28 cellular contexts compared by ENCODE assay signal in the genomic region with DNA sequence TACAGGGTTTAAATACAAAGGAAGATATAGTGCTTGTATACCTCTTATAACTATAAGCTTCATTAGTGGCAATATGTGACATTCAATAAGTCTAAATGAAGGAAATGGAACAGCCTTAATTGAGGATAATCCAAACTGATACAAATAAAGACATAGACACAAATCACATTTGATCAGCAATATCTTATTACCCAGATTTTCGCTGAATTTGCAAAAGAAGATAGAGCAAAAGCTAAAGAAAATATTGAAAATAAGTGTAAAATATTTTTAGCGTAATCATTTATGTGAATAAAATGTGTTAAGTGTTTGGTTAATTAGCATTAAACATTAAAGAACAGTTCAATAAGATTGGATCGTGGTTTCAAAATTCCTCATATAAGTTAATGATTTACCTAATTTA. TPM values are rescaled to one million over a fixed set of nuclear protein-coding genes. Genes with fewer than 3 reads are reported as not detected.
A peak's percentile ranks its signal among the peaks of the same experiment; 100 is the strongest.
DNase-seq lines count a peak whose midpoint lies in the region; ATAC-seq, FAIRE-seq and TF ChIP-seq lines count a peak whose summit lies in the region.
"Had no signal": no experiment of that assay in that cellular context is flagged by ENCODE, and none has a peak within 500 bp of the region (broad histone marks: within the 10 kb centered on the region; RNA-seq: fewer than 3 reads in every experiment).

No MANE protein-coding gene starts in this region.

- no peak overlapping the region for H3K4me3 ChIP-seq in HepG2 (replicated peaks in 1 of 3; ENCODE audit: insufficient read depth in 1 of 3, low read depth in 2 of 3, low read length in 3 of 3)
- H3K4me3 ChIP-seq in right lobe of liver, result no peak overlapping the region
- H3K4me3 ChIP-seq in astrocyte (ENCODE audit: insufficient read depth, low read depth, low read length), result no peak overlapping the region
- H3K4me3 ChIP-seq in small intestine (ENCODE audit: low read depth in 1 of 2, low read length in 2 of 2), result no peak overlapping the region
- H3K4me3 ChIP-seq: BLaER1, GM12878 had no signal

- no peak for TF ChIP-seq POLR2A in HepG2 (IDR thresholded peaks at IDR 0.05; ENCODE audit: insufficient read depth in 1 of 2, low read depth in 2 of 2, low read length in 2 of 2)
- no peak for TF ChIP-seq POLR2A in right lobe of liver (IDR thresholded peaks at IDR 0.05)

- no peak for DNase-seq in HepG2 (ENCODE audit: low spot score)
- no peak for DNase-seq in right lobe of liver
- DNase-seq in astrocyte (ENCODE audit: low read depth), result no peak
- DNase-seq in frontal cortex (ENCODE audit: low spot score in 2 of 2), result no peak
- DNase-seq in small intestine, result no peak
- DNase-seq in NCI-H2081 treated with DMSO at 0.1 percent for 48 hours (lab: John Stamatoyannopoulos, UW), result no peak
- no peak for DNase-seq in activated naive CD4-positive, alpha-beta T cell treated with anti-CD3 and anti-CD28 coated beads, Interleukin-2, amount 10 ng/mL, durations not matched to agents 7 days and 5 days
- DNase-seq: ACHN; BE2C; C1 segment of cervical spinal cord; CD4-positive, alpha-beta memory T cell; CD4-positive, CD25-positive, alpha-beta regulatory T cell; CD8-positive, alpha-beta memory T cell; COR-L47; DMS 273 treated with DMSO at 0.1 percent for 48 hours; DMS153; DMS53; DMS79; DND-41; EL; GDM1 had no signal

- no peak overlapping the region for H3K27ac Mint-ChIP-seq in astrocyte (ENCODE audit: unreplicated experiment)
- H3K27ac Mint-ChIP-seq in activated naive CD4-positive, alpha-beta T cell treated with anti-CD3 and anti-CD28 coated beads, Interleukin-2, amount 10 ng/mL, durations not matched to agents 7 days and 5 days, result no peak overlapping the region
- H3K27ac Mint-ChIP-seq: CD14-positive monocyte; CD4-positive, alpha-beta memory T cell; CD4-positive, CD25-positive, alpha-beta regulatory T cell; CD8-positive, alpha-beta memory T cell had no signal

- FAIRE-seq in HepG2 (lab: Jason Lieb, UNC), result no peak
- FAIRE-seq in astrocyte (lab: Jason Lieb, UNC), result peak; percentile 17
- FAIRE-seq in frontal cortex (lab: Jason Lieb, UNC), result peak; percentile 62
- peak; percentile 15 for FAIRE-seq in small intestine (lab: Jason Lieb, UNC)
- FAIRE-seq: GM12878, GM12892, GM18507 had no signal

- H3K9ac ChIP-seq in HepG2 (ENCODE audit: insufficient read depth, low read depth, low read length) (no peak overlapping the region), astrocyte (ENCODE audit: low read length) (no peak overlapping the region)
- H3K9ac ChIP-seq: BLaER1 had no signal

- H2AFZ ChIP-seq in HepG2 (ENCODE audit: low read length) (no peak overlapping the region), astrocyte (ENCODE audit: low read depth, low read length) (no peak overlapping the region)

- H3K9me3 Mint-ChIP-seq in astrocyte (ENCODE audit: unreplicated experiment), result peaks cover 9% of the 10 kb centered on the region
- H3K9me3 Mint-ChIP-seq in activated naive CD4-positive, alpha-beta T cell treated with anti-CD3 and anti-CD28 coated beads, Interleukin-2, amount 10 ng/mL, durations not matched to agents 7 days and 5 days, result peaks cover 1% of the 10 kb centered on the region

- TF ChIP-seq RAD21 in HepG2 (CRISPR knock-in tag; IDR thresholded peaks at IDR 0.05), result no peak

- 25% methylated on average over 3 of the region's 3 CpGs for WGBS in HepG2 (ENCODE audit: low lambda C conversion rate)
- 84% methylated on average over 3 of the region's 3 CpGs for WGBS in right lobe of liver (ENCODE audit: insufficient coverage, low coverage, low lambda C conversion rate, missing lambda C conversion rate)
- WGBS in small intestine, 3 donors, result 81 to 91% (median 87%) methylated on average over 3 of the region's 3 CpGs

- TF ChIP-seq EP300 in HepG2 (IDR thresholded peaks at IDR 0.05; ENCODE audit: low read depth in 2 of 2, low read length in 2 of 2), result no peak
- no peak for TF ChIP-seq EP300 in HepG2 (CRISPR knock-in tag; IDR thresholded peaks at IDR 0.05; ENCODE audit: borderline replicate concordance)

- H3K27me3 ChIP-seq in HepG2 (ENCODE audit: control insufficient read depth in 1 of 2, insufficient read depth in 2 of 2, low read length in 2 of 2) (0 out of 5 replicates have a peak, but pooled peaks cover 0 to 4% of the 10 kb centered on the region in 2 experiments), right lobe of liver (no peaks in the 10 kb centered on the region), astrocyte (ENCODE audit: insufficient read depth, low read length) (no peaks in the 10 kb centered on the region), small intestine (ENCODE audit: control insufficient read depth in 2 of 2, insufficient read depth in 2 of 2, low read length in 2 of 2) (no peaks in the 10 kb centered on the region)
- H3K27me3 ChIP-seq: BE2C, BLaER1 had no signal

- H3K4me3 Mint-ChIP-seq in astrocyte (ENCODE audit: unreplicated experiment), result no peak overlapping the region
- no peak overlapping the region for H3K4me3 Mint-ChIP-seq in activated naive CD4-positive, alpha-beta T cell treated with anti-CD3 and anti-CD28 coated beads, Interleukin-2, amount 10 ng/mL, durations not matched to agents 7 days and 5 days
- H3K4me3 Mint-ChIP-seq: CD14-positive monocyte; CD4-positive, alpha-beta memory T cell; CD4-positive, CD25-positive, alpha-beta regulatory T cell; CD8-positive, alpha-beta memory T cell had no signal

- no peaks in the 10 kb centered on the region for H3K27me3 Mint-ChIP-seq in astrocyte (ENCODE audit: low read depth, unreplicated experiment)
- peaks cover 4% of the 10 kb centered on the region for H3K27me3 Mint-ChIP-seq in activated naive CD4-positive, alpha-beta T cell treated with anti-CD3 and anti-CD28 coated beads, Interleukin-2, amount 10 ng/mL, durations not matched to agents 7 days and 5 days

- POLR2A ChIA-PET in HepG2 (lab: Yijun Ruan, JAX), result no interaction called here

- H3K36me3 ChIP-seq in HepG2 (replicated peaks in 1 of 2; ENCODE audit: control insufficient read depth in 1 of 2, insufficient read depth in 2 of 2, low read length in 2 of 2), result no peaks in the 10 kb centered on the region
- H3K36me3 ChIP-seq in right lobe of liver, result no peaks in the 10 kb centered on the region
- H3K36me3 ChIP-seq in astrocyte (ENCODE audit: insufficient read depth, low read length), result no peaks in the 10 kb centered on the region
- H3K36me3 ChIP-seq in small intestine (ENCODE audit: control insufficient read depth in 2 of 2, insufficient read depth in 2 of 2, low read length in 2 of 2), result no peaks in the 10 kb centered on the region
- H3K36me3 ChIP-seq: BE2C, BLaER1 had no signal

- BruUV-seq in HepG2 (replicated peaks; lab: Mats Ljungman, UMichigan), result no TSS peak

- in situ Hi-C loops in HepG2 (cut with HindIII; ENCODE audit: extremely low pct_ligation_motif_present, low pct_unique_long_range_greater_than_20kb), result no loop called here

- H3K4me1 ChIP-seq in HepG2 (ENCODE audit: insufficient read depth, low read length) (no peaks in the 10 kb centered on the region), right lobe of liver (no peaks in the 10 kb centered on the region), astrocyte (ENCODE audit: insufficient read depth, low read length) (no peaks in the 10 kb centered on the region), small intestine (ENCODE audit: control insufficient read depth in 2 of 2, insufficient read depth in 1 of 2, low read depth in 1 of 2, low read length in 1 of 2) (no peaks in the 10 kb centered on the region)
- H3K4me1 ChIP-seq: BE2C, BLaER1 had no signal

- H3K4me2 ChIP-seq in HepG2 (ENCODE audit: low read depth, low read length), result no peak overlapping the region
- no peak overlapping the region for H3K4me2 ChIP-seq in astrocyte (ENCODE audit: low read length)
- H3K4me2 ChIP-seq: BLaER1 had no signal

- no peak for TF ChIP-seq CTCF in HepG2 (CRISPR knock-in tag; IDR thresholded peaks at IDR 0.05)
- no peak for TF ChIP-seq CTCF in right lobe of liver (IDR thresholded peaks at IDR 0.05)
- no peak for TF ChIP-seq CTCF in astrocyte (IDR thresholded peaks at IDR 0.05; ENCODE audit: insufficient read depth, low read depth, low read length)

- ATAC-seq in HepG2 (no peak), right lobe of liver (no peak), GM19328 (IDR thresholded peaks at IDR 0.05; ENCODE audit: unreplicated experiment) (no peak)
- ATAC-seq: GM12878 had no signal

- CTCF ChIA-PET in HepG2 (lab: Yijun Ruan, JAX; ENCODE audit: low intra/inter-chr PET ratio, low total read pairs), result no interaction called here
- CTCF ChIA-PET in activated naive CD4-positive, alpha-beta T cell treated with anti-CD3 and anti-CD28 coated beads, Interleukin-2, amount 10 ng/mL, durations not matched to agents 7 days and 5 days (lab: Charles Lee), result no interaction called here

- H3K36me3 Mint-ChIP-seq in astrocyte (ENCODE audit: low read depth, unreplicated experiment), result no peaks in the 10 kb centered on the region
- H3K36me3 Mint-ChIP-seq in activated naive CD4-positive, alpha-beta T cell treated with anti-CD3 and anti-CD28 coated beads, Interleukin-2, amount 10 ng/mL, durations not matched to agents 7 days and 5 days, result no peaks in the 10 kb centered on the region
- H3K36me3 Mint-ChIP-seq: CD14-positive monocyte; CD4-positive, alpha-beta memory T cell; CD4-positive, CD25-positive, alpha-beta regulatory T cell; CD8-positive, alpha-beta memory T cell had no signal

- no peaks in the 10 kb centered on the region for H3K4me1 Mint-ChIP-seq in astrocyte (ENCODE audit: low read depth, unreplicated experiment)
- H3K4me1 Mint-ChIP-seq in activated naive CD4-positive, alpha-beta T cell treated with anti-CD3 and anti-CD28 coated beads, Interleukin-2, amount 10 ng/mL, durations not matched to agents 7 days and 5 days, result no peaks in the 10 kb centered on the region
- H3K4me1 Mint-ChIP-seq: CD4-positive, alpha-beta memory T cell; CD4-positive, CD25-positive, alpha-beta regulatory T cell; CD8-positive, alpha-beta memory T cell had no signal

- H3K9me3 ChIP-seq in HepG2 (ENCODE audit: low read length) (no peaks in the 10 kb centered on the region), right lobe of liver (no peaks in the 10 kb centered on the region), astrocyte (ENCODE audit: insufficient read depth, low read depth, low read length) (peaks cover 3% of the 10 kb centered on the region), small intestine (ENCODE audit: control insufficient read depth, low read depth) (no peaks in the 10 kb centered on the region)
- H3K9me3 ChIP-seq: BE2C, BLaER1 had no signal

- no peaks in the 10 kb centered on the region for H4K20me1 ChIP-seq in HepG2 (ENCODE audit: insufficient read depth, low read length)
- no peaks in the 10 kb centered on the region for H4K20me1 ChIP-seq in astrocyte (ENCODE audit: insufficient read depth, low read length)
- H4K20me1 ChIP-seq: BLaER1 had no signal

- intact Hi-C loops in HepG2 (cut with micrococcal nuclease; ENCODE audit: unreplicated experiment), result no loop called here
- intact Hi-C loops in right lobe of liver (cut with DNase I), result no loop called here

- H3K79me2 ChIP-seq in HepG2 (ENCODE audit: insufficient read depth, low read length) (no peaks in the 10 kb centered on the region), astrocyte (ENCODE audit: insufficient read depth, low read length) (no peaks in the 10 kb centered on the region)

- H3K27ac ChIP-seq in HepG2 (ENCODE audit: extremely low read length, insufficient read depth, low read length) (no peak overlapping the region), right lobe of liver (no peak overlapping the region), astrocyte (ENCODE audit: low read depth, low read length) (no peak overlapping the region), small intestine (ENCODE audit: low read depth in 1 of 2, low read length in 1 of 2) (no peak overlapping the region)
- H3K27ac ChIP-seq: 22Rv1, BLaER1 had no signal

RNA-seq across cellular contexts. Expression of gene CCDC148, which starts 51.2 kb away (rescaled TPM):
- total RNA-seq in HepG2 (2016; rRNA removed; fragmentation: Illumina TruSeq; extraction: Trizol) (0.49 and 0.73 TPM in 2 replicates), right lobe of liver (under 1 TPM in 5 of 6 experiments, not detected in 1; 0.12 to 0.53 (median 0.20) TPM), astrocyte (1.4 and 2.4 TPM in 2 replicates), frontal cortex (32.6 TPM)
- total RNA-seq in HepG2 (2016; cell fraction: cytosol; rRNA removed; fragmentation: Illumina TruSeq; extraction: Trizol; ENCODE audit: low read depth), result 1.1 TPM in 2 replicates
- 0.54 and 0.69 TPM in 2 replicates for total RNA-seq in HepG2 (2016; cell fraction: insoluble cytoplasmic fraction; rRNA removed; fragmentation: Illumina TruSeq; extraction: Trizol)
- 0.56 and 0.79 TPM in 2 replicates for total RNA-seq in HepG2 (2016; cell fraction: membrane; rRNA removed; fragmentation: Illumina TruSeq; extraction: Trizol)
- total RNA-seq in HepG2 (2016; cell fraction: nucleus; rRNA removed; fragmentation: Illumina TruSeq; extraction: Trizol), result 1.3 and 2.4 TPM in 2 replicates
- polyA plus RNA-seq in HepG2 (2011; rRNA removed) (0.30 and 0.40 TPM in 2 replicates), small intestine (under 1 TPM in 1 of 3 donors, not detected in 2; 0.09 TPM)
- polyA plus RNA-seq in HepG2 (2011; cell fraction: cytosol; rRNA removed), result 0.08 TPM in 2 replicates
- polyA plus RNA-seq in HepG2 (2011; cell fraction: nucleus; rRNA removed), result 0.55 and 0.61 TPM in 2 replicates
- 0.36 and 1.2 TPM in 2 replicates for polyA plus RNA-seq in HepG2 (2012)
- polyA plus RNA-seq in HepG2 (2016; cell fraction: cytosol; fragmentation: Illumina TruSeq; extraction: Trizol; ENCODE audit: low read depth), result 0.09 TPM in 1 of 2 replicates, not detected in the other
- 0.37 and 0.54 TPM in 2 replicates for polyA plus RNA-seq in HepG2 (2016; cell fraction: insoluble cytoplasmic fraction; fragmentation: Illumina TruSeq; extraction: Trizol; ENCODE audit: low read depth)
- polyA plus RNA-seq in HepG2 (2016; cell fraction: membrane; fragmentation: Illumina TruSeq; extraction: Trizol; ENCODE audit: low read depth), result 0.23 and 0.35 TPM in 2 replicates
- 0.66 and 1.2 TPM in 2 replicates for polyA plus RNA-seq in HepG2 (2016; cell fraction: nucleus; fragmentation: Illumina TruSeq; extraction: Trizol; ENCODE audit: insufficient read depth, low read depth)
- 1.5 TPM in 1 of 2 replicates, not detected in the other for polyA minus RNA-seq in HepG2 (2011; rRNA and poly(A)+ RNA removed; ENCODE audit: low replicate concordance)
- not detected in 2 replicates for polyA minus RNA-seq in HepG2 (2011; cell fraction: cytosol; rRNA and poly(A)+ RNA removed)
- polyA minus RNA-seq in HepG2 (2011; cell fraction: nucleus; rRNA and poly(A)+ RNA removed), result 3.9 and 6.3 TPM in 2 replicates
- total RNA-seq: CD4-positive, alpha-beta memory T cell; CD4-positive, CD25-positive, alpha-beta regulatory T cell; GM12878 had no signal
- polyA plus RNA-seq: CD14-positive monocyte; CD4-positive, alpha-beta memory T cell; CD4-positive, CD25-positive, alpha-beta regulatory T cell; CD8-positive, alpha-beta memory T cell had no signal

RNA-seq across cellular contexts. Expression of gene PKP4, which starts 51.4 kb away (rescaled TPM):
- total RNA-seq in HepG2 (2016; rRNA removed; fragmentation: Illumina TruSeq; extraction: Trizol) (80.9 and 84.8 TPM in 2 replicates), right lobe of liver (10 to 100 TPM; 27.2 to 41.6 (median 33.2) TPM), astrocyte (34.0 and 38.4 TPM in 2 replicates), frontal cortex (103 TPM)
- total RNA-seq in HepG2 (2016; cell fraction: cytosol; rRNA removed; fragmentation: Illumina TruSeq; extraction: Trizol; ENCODE audit: low read depth), result 23.7 and 25.9 TPM in 2 replicates
- 72.6 and 81.6 TPM in 2 replicates for total RNA-seq in HepG2 (2016; cell fraction: insoluble cytoplasmic fraction; rRNA removed; fragmentation: Illumina TruSeq; extraction: Trizol)
- 83.8 and 88.8 TPM in 2 replicates for total RNA-seq in HepG2 (2016; cell fraction: membrane; rRNA removed; fragmentation: Illumina TruSeq; extraction: Trizol)
- 99.5 and 101 TPM in 2 replicates for total RNA-seq in HepG2 (2016; cell fraction: nucleus; rRNA removed; fragmentation: Illumina TruSeq; extraction: Trizol)
- polyA plus RNA-seq in HepG2 (2011; rRNA removed) (82.0 and 90.5 TPM in 2 replicates), small intestine (10 to 100 TPM; 16.8 to 24.1 (median 22.4) TPM)
- polyA plus RNA-seq in HepG2 (2011; cell fraction: cytosol; rRNA removed), result 61.3 and 62.5 TPM in 2 replicates
- polyA plus RNA-seq in HepG2 (2011; cell fraction: nucleus; rRNA removed), result 153 and 172 TPM in 2 replicates
- polyA plus RNA-seq in HepG2 (2012), result 92.8 and 94.0 TPM in 2 replicates
- polyA plus RNA-seq in HepG2 (2016; cell fraction: cytosol; fragmentation: Illumina TruSeq; extraction: Trizol; ENCODE audit: low read depth), result 10.4 and 11.2 TPM in 2 replicates
- 73.3 and 79.7 TPM in 2 replicates for polyA plus RNA-seq in HepG2 (2016; cell fraction: insoluble cytoplasmic fraction; fragmentation: Illumina TruSeq; extraction: Trizol; ENCODE audit: low read depth)
- polyA plus RNA-seq in HepG2 (2016; cell fraction: membrane; fragmentation: Illumina TruSeq; extraction: Trizol; ENCODE audit: low read depth), result 43.3 and 47.6 TPM in 2 replicates
- polyA plus RNA-seq in HepG2 (2016; cell fraction: nucleus; fragmentation: Illumina TruSeq; extraction: Trizol; ENCODE audit: insufficient read depth, low read depth), result 120 and 126 TPM in 2 replicates
- 87.5 and 190 TPM in 2 replicates for polyA minus RNA-seq in HepG2 (2011; rRNA and poly(A)+ RNA removed; ENCODE audit: low replicate concordance)
- 78.8 and 85.6 TPM in 2 replicates for polyA minus RNA-seq in HepG2 (2011; cell fraction: cytosol; rRNA and poly(A)+ RNA removed)
- polyA minus RNA-seq in HepG2 (2011; cell fraction: nucleus; rRNA and poly(A)+ RNA removed), result 197 and 215 TPM in 2 replicates
